ENCODE assay signal across 8 cellular contexts in genomic region chr1:24385160-24385939, GRCh38. TPM values are rescaled to one million over a fixed set of nuclear protein-coding genes. Genes with fewer than 3 reads are reported as not detected.
DNase-seq lines count a peak whose midpoint lies in the region; ATAC-seq and TF ChIP-seq lines count a peak whose summit lies in the region.

No MANE protein-coding gene starts in this region.

- no peak for TF ChIP-seq EP300 in upper lobe of left lung (IDR thresholded peaks at IDR 0.05)

- TF ChIP-seq CTCF in right atrium auricular region (IDR thresholded peaks at IDR 0.05) (peak in 1 of 2 donors; percentile 13), WI38 (IDR thresholded peaks at IDR 0.05; ENCODE audit: low read depth, low read length) (peak; percentile 59), fibroblast of the aortic adventitia (IDR thresholded peaks at IDR 0.05; ENCODE audit: insufficient read depth, low read length) (peak; percentile 45), upper lobe of left lung (IDR thresholded peaks at IDR 0.05) (peak in 4 of 6 experiments; percentile 8 to 41 (median 25))

- H3K9me3 ChIP-seq in right atrium auricular region (no peaks in the 10 kb centered on the region), upper lobe of left lung (no peaks in the 10 kb centered on the region)

- ATAC-seq in upper lobe of left lung (ENCODE audit: low FRiP score in 2 of 2) (no peak), HG02798 (IDR thresholded peaks at IDR 0.05; ENCODE audit: poor library complexity, unreplicated experiment) (no peak), HG03521 (IDR thresholded peaks at IDR 0.05; ENCODE audit: unreplicated experiment) (no peak)

- H3K4me3 ChIP-seq in right atrium auricular region = no peak overlapping the region
- no peak overlapping the region for H3K4me3 ChIP-seq in WI38 (ENCODE audit: low read depth, low read length)
- no peak overlapping the region for H3K4me3 ChIP-seq in fibroblast of the aortic adventitia (ENCODE audit: low read depth, low read length)
- H3K4me3 ChIP-seq in upper lobe of left lung = no peak overlapping the region

- WGBS in upper lobe of left lung, 2 donors = 86 to 90% methylated on average over 12 of the region's 12 CpGs

- intact Hi-C loops in cardiac septum (cut with DNase I) = loop anchor here (5.0 kb wide), 1 partner anchor 252 kb away; no protein-coding TSS in a partner anchor

- no peak for TF ChIP-seq POLR2A in upper lobe of left lung (IDR thresholded peaks at IDR 0.05)

- H3K36me3 ChIP-seq in right atrium auricular region = no peaks in the 10 kb centered on the region
- H3K36me3 ChIP-seq in upper lobe of left lung = peaks cover 0 to 10% (median 0%) of the 10 kb centered on the region in 4 donors

- no peak overlapping the region for H3K27ac ChIP-seq in right atrium auricular region
- H3K27ac ChIP-seq in upper lobe of left lung = peak overlapping the region; percentile 37 to 81 (median 76)

- DNase-seq in right atrium auricular region (ENCODE audit: low spot score) (peak; percentile 49), cardiac septum (ENCODE audit: low spot score) (no peak), fibroblast of the aortic adventitia (ENCODE audit: low read depth) (peak; percentile 70), upper lobe of left lung (no peak), NCI-H187 treated with DMSO at 0.1 percent for 48 hours (lab: John Stamatoyannopoulos, UW) (no peak)

- H3K27me3 ChIP-seq in right atrium auricular region (no peaks in the 10 kb centered on the region), upper lobe of left lung (no peaks in the 10 kb centered on the region)

- H3K4me1 ChIP-seq in right atrium auricular region = no peaks in the 10 kb centered on the region
- H3K4me1 ChIP-seq in upper lobe of left lung = peaks cover 29 to 49% (median 34%) of the 10 kb centered on the region in 4 donors

RNA-seq across cellular contexts. Expression of gene STPG1, which starts 28.2 kb away (rescaled TPM):
- total RNA-seq in right atrium auricular region (1 to 10 TPM; 2.0 to 3.6 TPM), cardiac septum (5.2 TPM), fibroblast of the aortic adventitia (ENCODE audit: low replicate concordance) (2.3 and 10.0 TPM in 2 replicates), upper lobe of left lung (10 to 100 TPM in 2 of 6 donors, 1 to 10 TPM in 4; 5.5 to 20.1 (median 8.2) TPM)

RNA-seq across cellular contexts. Expression of gene NIPAL3, which starts 30.3 kb away (rescaled TPM):
- total RNA-seq in right atrium auricular region = 10 to 100 TPM; 34.8 to 43.3 TPM
- total RNA-seq in cardiac septum = 21.3 TPM
- 42.2 and 74.2 TPM in 2 replicates for total RNA-seq in fibroblast of the aortic adventitia (ENCODE audit: low replicate concordance)
- 10 to 100 TPM; 28.2 to 71.0 (median 46.6) TPM for total RNA-seq in upper lobe of left lung

Comparison
In these comparisons a context has a peak if more than half of its experiments do, and no peak if none do; other contexts are left out.
1. DNase-seq: peak in right atrium auricular region (single experiment) and fibroblast of the aortic adventitia (single experiment); none in cardiac septum (single experiment), upper lobe of left lung (0 of 2) and NCI-H187 treated with DMSO at 0.1 percent for 48 hours (single experiment).
2. H3K27ac ChIP-seq: peak in upper lobe of left lung (4 of 4); none in right atrium auricular region (0 of 2).